In the genomic region with DNA sequence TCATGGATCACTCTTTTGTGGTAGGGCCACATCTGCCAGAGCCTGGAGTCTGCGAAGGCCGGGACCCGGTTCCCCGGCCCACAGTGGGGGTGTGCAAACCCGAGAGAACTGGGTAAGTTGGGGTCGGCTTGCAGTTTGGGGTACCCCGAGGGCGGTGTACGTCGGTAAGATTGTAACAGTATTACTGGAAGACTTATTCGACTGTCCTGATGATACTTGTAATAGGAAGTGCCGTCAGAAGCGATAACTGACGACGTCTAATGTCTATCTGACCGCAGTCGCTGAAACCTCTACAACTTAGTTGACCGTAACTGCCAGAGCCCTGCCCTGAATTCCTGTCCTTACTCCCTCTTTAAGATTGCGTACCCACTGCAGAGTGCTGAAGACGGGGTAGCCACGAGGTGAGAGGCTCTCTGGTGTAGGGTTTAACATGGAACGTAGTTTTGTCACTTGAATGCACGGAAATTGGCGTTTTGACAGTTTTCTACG, we compare ENCODE assay signal across 8 cellular contexts. TPM values are rescaled to one million over a fixed set of nuclear protein-coding genes. Genes with fewer than 3 reads are reported as not detected.
DNase-seq lines count a peak whose midpoint lies in the region; ATAC-seq and TF ChIP-seq lines count a peak whose summit lies in the region.

No MANE protein-coding gene starts in this region.

- WGBS in hepatocyte (ENCODE audit: low lambda C conversion rate, missing lambda C conversion rate) = 2% methylated on average over 25 of the region's 25 CpGs

- H3K4me2 ChIP-seq in hepatocyte = peak overlapping the region; percentile 92

- peak overlapping the region; percentile 98 for H3K4me3 Mint-ChIP-seq in activated naive CD4-positive, alpha-beta T cell treated with anti-CD3 and anti-CD28 coated beads, Interleukin-2, amount 10 ng/mL, durations not matched to agents 7 days and 5 days

- CTCF ChIA-PET in activated naive CD4-positive, alpha-beta T cell treated with anti-CD3 and anti-CD28 coated beads, Interleukin-2, amount 10 ng/mL, durations not matched to agents 7 days and 5 days (lab: Charles Lee) = interaction anchor here (1.1 to 1.3 kb wide), 2 partner anchors 11 to 86 kb away, joined by 4 to 6 read pairs; partner anchors contain the start of gene CENPV

- peaks cover 37% of the 10 kb centered on the region for H3K79me2 ChIP-seq in hepatocyte

- H4K20me1 ChIP-seq in hepatocyte (ENCODE audit: insufficient read depth, poor library complexity, severe bottlenecking) = peaks cover 44% of the 10 kb centered on the region

- H3K27ac Mint-ChIP-seq in activated naive CD4-positive, alpha-beta T cell treated with anti-CD3 and anti-CD28 coated beads, Interleukin-2, amount 10 ng/mL, durations not matched to agents 7 days and 5 days = peak overlapping the region; percentile 96

- no peaks in the 10 kb centered on the region for H3K27me3 ChIP-seq in hepatocyte

- H2AFZ ChIP-seq in hepatocyte = no peak overlapping the region

- peak overlapping the region; percentile 83 for H3K4me3 ChIP-seq in GM12875 (ENCODE audit: low read depth, low read length)
- H3K4me3 ChIP-seq in hepatocyte = peak overlapping the region; percentile 59
- H3K4me3 ChIP-seq in skin epidermis = peak overlapping the region; percentile 65 to 97 (median 92)

- H3K27ac ChIP-seq in hepatocyte = peak overlapping the region; percentile 74
- H3K27ac ChIP-seq in skin epidermis = peak overlapping the region; percentile 71 to 97 (median 92)

- H3K4me1 ChIP-seq in hepatocyte (ENCODE audit: insufficient read depth) = peaks cover 33% of the 10 kb centered on the region

- H3K36me3 ChIP-seq in hepatocyte (replicated peaks; ENCODE audit: insufficient read depth, low read depth) = peaks cover 4% of the 10 kb centered on the region

- no peaks in the 10 kb centered on the region for H3K9me3 ChIP-seq in hepatocyte (ENCODE audit: low read depth)

- peaks cover 52% of the 10 kb centered on the region for H3K4me1 Mint-ChIP-seq in activated naive CD4-positive, alpha-beta T cell treated with anti-CD3 and anti-CD28 coated beads, Interleukin-2, amount 10 ng/mL, durations not matched to agents 7 days and 5 days

- peaks cover 51% of the 10 kb centered on the region for H3K36me3 Mint-ChIP-seq in activated naive CD4-positive, alpha-beta T cell treated with anti-CD3 and anti-CD28 coated beads, Interleukin-2, amount 10 ng/mL, durations not matched to agents 7 days and 5 days

- peak; percentile 2 for ATAC-seq in HG03103 (IDR thresholded peaks at IDR 0.05; ENCODE audit: low read depth, unreplicated experiment)

- H3K9me2 ChIP-seq in hepatocyte (replicated peaks; ENCODE audit: insufficient read depth) = no peaks in the 10 kb centered on the region

- no peak for DNase-seq in activated naive CD4-positive, alpha-beta T cell treated with anti-CD3 and anti-CD28 coated beads, Interleukin-2, amount 10 ng/mL, durations not matched to agents 7 days and 5 days
- DNase-seq in hepatocyte (ENCODE audit: low spot score) (no peak), NCI-H1105 (lab: John Stamatoyannopoulos, UW) (no peak), cortex of kidney (lab: John Stamatoyannopoulos, UW) (no peak), NCI-H526 treated with DMSO at 0.1 percent for 48 hours (lab: John Stamatoyannopoulos, UW) (no peak)

- TF ChIP-seq CTCF in GM12875 (IDR thresholded peaks at IDR 0.05; ENCODE audit: borderline replicate concordance, insufficient read depth, low read depth, low read length) (no peak), hepatocyte (IDR thresholded peaks at IDR 0.05; ENCODE audit: poor library complexity) (no peak)

- no peaks in the 10 kb centered on the region for H3K27me3 Mint-ChIP-seq in activated naive CD4-positive, alpha-beta T cell treated with anti-CD3 and anti-CD28 coated beads, Interleukin-2, amount 10 ng/mL, durations not matched to agents 7 days and 5 days

- H3K9me3 Mint-ChIP-seq in activated naive CD4-positive, alpha-beta T cell treated with anti-CD3 and anti-CD28 coated beads, Interleukin-2, amount 10 ng/mL, durations not matched to agents 7 days and 5 days = no peaks in the 10 kb centered on the region

RNA-seq across cellular contexts. Expression of gene TRPV2, which starts 24.0 kb away (rescaled TPM):
- 1.8 and 7.7 TPM in 2 replicates for total RNA-seq in hepatocyte
- 10.1 and 15.2 TPM in 2 replicates for polyA plus RNA-seq in hepatocyte

RNA-seq across cellular contexts. Expression of gene LRRC75A, which starts 52.6 kb away (rescaled TPM):
- 15.0 and 18.0 TPM in 2 replicates for total RNA-seq in hepatocyte
- 7.7 and 10.7 TPM in 2 replicates for polyA plus RNA-seq in hepatocyte

RNA-seq across cellular contexts. Expression of gene UBB, which starts 58.5 kb away (rescaled TPM):
- total RNA-seq in hepatocyte = 1,250 and 1,335 TPM in 2 replicates
- 2,041 and 2,117 TPM in 2 replicates for polyA plus RNA-seq in hepatocyte
